ENCODE assay signal across 22 cellular contexts in the genomic region with DNA sequence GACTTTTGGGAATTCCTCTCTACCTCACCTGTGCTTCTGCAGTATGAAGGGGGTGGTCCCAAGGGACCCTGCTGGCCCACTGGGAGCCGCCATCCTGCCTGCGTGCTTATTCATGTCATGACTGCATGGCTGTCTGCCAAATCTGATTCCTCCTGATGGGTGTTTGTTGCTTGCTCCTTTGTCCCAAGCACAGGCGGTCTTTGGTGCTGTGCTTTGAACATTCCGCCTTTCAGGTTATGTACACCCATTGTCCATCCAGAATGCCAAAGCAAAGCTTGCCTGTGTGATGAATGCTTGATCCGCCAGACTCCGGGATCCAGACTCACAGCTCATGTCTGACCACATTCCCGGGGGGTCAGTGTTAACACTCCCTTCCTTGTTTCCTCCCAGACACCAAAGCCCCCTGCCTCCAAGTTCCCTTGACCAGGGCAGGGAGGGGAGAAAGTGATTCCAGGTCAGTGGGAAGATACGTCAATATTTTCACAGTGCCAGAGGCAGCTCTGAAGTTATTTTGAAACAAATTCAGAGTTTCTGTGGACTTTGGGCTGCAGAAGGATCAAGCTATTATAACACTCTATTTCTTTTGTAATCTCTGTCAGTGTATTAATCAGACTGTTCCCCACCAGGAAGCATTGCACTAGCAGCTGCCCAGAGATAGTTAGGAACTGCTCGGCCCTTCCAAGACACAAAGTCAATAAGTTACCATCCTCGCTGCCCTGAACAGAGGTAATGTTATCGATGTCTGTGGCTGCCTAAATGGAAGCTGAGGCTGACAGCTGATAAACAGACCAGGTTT. TPM values are rescaled to one million over a fixed set of nuclear protein-coding genes. Genes with fewer than 3 reads are reported as not detected.
DNase-seq lines count a peak whose midpoint lies in the region; ATAC-seq and TF ChIP-seq lines count a peak whose summit lies in the region.
"Had no signal": no experiment of that assay in that cellular context is flagged by ENCODE, and none has a peak within 500 bp of the region (broad histone marks: within the 10 kb centered on the region; RNA-seq: fewer than 3 reads in every experiment).

No MANE protein-coding gene starts in this region.

- no peak for TF ChIP-seq POLR2A in esophagus muscularis mucosa (IDR thresholded peaks at IDR 0.05; ENCODE audit: low read depth)

- TF ChIP-seq CTCF in esophagus muscularis mucosa (IDR thresholded peaks at IDR 0.05) (no peak), osteocyte (IDR thresholded peaks at IDR 0.05) (no peak)

- intact Hi-C loops in esophagus muscularis mucosa (cut with DNase I): loop anchor here (10.0 kb wide), 1 partner anchor 257 kb away; no protein-coding TSS in a partner anchor

- H3K9me3 Mint-ChIP-seq in osteocyte (ENCODE audit: unreplicated experiment): no peaks in the 10 kb centered on the region
- H3K9me3 Mint-ChIP-seq in activated T-cell treated with anti-CD3 and anti-CD28 coated beads, Interleukin-2, amount 50 U/mL, for 72 hours: no peaks in the 10 kb centered on the region
- H3K9me3 Mint-ChIP-seq: activated naive CD8-positive, alpha-beta T cell treated with anti-CD3 and anti-CD28 coated beads, Interleukin-2, amount 10 ng/mL, durations not matched to agents 7 days and 5 days had no signal

- peak overlapping the region in 2 of 4 donors; percentile 11 to 31 for H3K4me3 ChIP-seq in esophagus muscularis mucosa
- H3K4me3 ChIP-seq: colonic mucosa, heart right ventricle, sigmoid colon had no signal

- peak; percentile 84 for DNase-seq in DMS153 (lab: John Stamatoyannopoulos, UW)
- peak; percentile 86 for DNase-seq in NCI-H345 (lab: John Stamatoyannopoulos, UW)
- DNase-seq in esophagus muscularis mucosa (ENCODE audit: extremely low spot score): peak; percentile 82
- no peak for DNase-seq in osteocyte (ENCODE audit: extremely low spot score, unreplicated experiment)
- DNase-seq in activated T-cell treated with anti-CD3 and anti-CD28 coated beads, Interleukin-2, amount 50 U/mL, for 72 hours: no peak
- no peak for DNase-seq in GDM1 (lab: John Stamatoyannopoulos, UW)
- DNase-seq in NCI-H146 (lab: John Stamatoyannopoulos, UW): no peak
- DNase-seq: activated CD4-positive, alpha-beta T cell treated with anti-CD3 and anti-CD28 coated beads for 1 hour; activated naive CD8-positive, alpha-beta T cell treated with anti-CD3 and anti-CD28 coated beads, Interleukin-2, amount 10 ng/mL, durations not matched to agents 7 days and 5 days; AML-193; colonic mucosa; heart right ventricle; kidney; naive B cell; NCI-H1930; NK-92 treated with Interleukin-12 subunit alpha and Interleukin-12 subunit beta, amount 100 ng/mL, for 24 hours; Right ventricle myocardium superior; sigmoid colon; stimulated activated CD4-positive, alpha-beta T cell treated with anti-CD3 and anti-CD28 coated beads, Interleukin-4, amount 100 ng/mL, for 1 hour; T-helper 17 cell had no signal

- no peak for ATAC-seq in activated T-cell treated with anti-CD3 and anti-CD28 coated beads, Interleukin-2, amount 50 U/mL, for 72 hours (replicated peaks in 1 of 2)
- no peak for ATAC-seq in HG03521 (IDR thresholded peaks at IDR 0.05; ENCODE audit: unreplicated experiment)
- ATAC-seq: esophagus mucosa, T-helper 17 cell had no signal

- WGBS in esophagus muscularis mucosa: 30% methylated on average over 11 of the region's 11 CpGs

- peak overlapping the region; percentile 81 for H3K27ac Mint-ChIP-seq in osteocyte (ENCODE audit: unreplicated experiment)
- H3K27ac Mint-ChIP-seq in activated T-cell treated with anti-CD3 and anti-CD28 coated beads, Interleukin-2, amount 50 U/mL, for 72 hours: no peak overlapping the region
- H3K27ac Mint-ChIP-seq: activated naive CD8-positive, alpha-beta T cell treated with anti-CD3 and anti-CD28 coated beads, Interleukin-2, amount 10 ng/mL, durations not matched to agents 7 days and 5 days; T-helper 17 cell had no signal

- TF ChIP-seq EP300 in esophagus muscularis mucosa (IDR thresholded peaks at IDR 0.05): no peak

- no peaks in the 10 kb centered on the region for H3K9me3 ChIP-seq in esophagus muscularis mucosa
- H3K9me3 ChIP-seq: colonic mucosa, heart right ventricle, sigmoid colon had no signal

- H3K27me3 Mint-ChIP-seq in osteocyte (ENCODE audit: unreplicated experiment): no peaks in the 10 kb centered on the region
- H3K27me3 Mint-ChIP-seq in activated T-cell treated with anti-CD3 and anti-CD28 coated beads, Interleukin-2, amount 50 U/mL, for 72 hours (ENCODE audit: low read depth): peaks cover 26% of the 10 kb centered on the region

- peaks cover 0 to 5% (median 0%) of the 10 kb centered on the region in 4 donors for H3K36me3 ChIP-seq in esophagus muscularis mucosa
- H3K36me3 ChIP-seq: colonic mucosa, heart right ventricle, sigmoid colon had no signal

- H3K27ac ChIP-seq in esophagus muscularis mucosa (replicated peaks in 1 of 4): peak overlapping the region; percentile 71 to 97 (median 74)
- H3K27ac ChIP-seq: colonic mucosa had no signal

- H3K36me3 Mint-ChIP-seq in osteocyte (ENCODE audit: unreplicated experiment): peaks cover 7% of the 10 kb centered on the region
- no peaks in the 10 kb centered on the region for H3K36me3 Mint-ChIP-seq in activated T-cell treated with anti-CD3 and anti-CD28 coated beads, Interleukin-2, amount 50 U/mL, for 72 hours (ENCODE audit: insufficient read depth in 2 of 2)
- H3K36me3 Mint-ChIP-seq: activated naive CD8-positive, alpha-beta T cell treated with anti-CD3 and anti-CD28 coated beads, Interleukin-2, amount 10 ng/mL, durations not matched to agents 7 days and 5 days; naive B cell had no signal

- no peak overlapping the region for H3K4me3 Mint-ChIP-seq in osteocyte (ENCODE audit: unreplicated experiment)
- H3K4me3 Mint-ChIP-seq in activated T-cell treated with anti-CD3 and anti-CD28 coated beads, Interleukin-2, amount 50 U/mL, for 72 hours: no peak overlapping the region
- H3K4me3 Mint-ChIP-seq: activated naive CD8-positive, alpha-beta T cell treated with anti-CD3 and anti-CD28 coated beads, Interleukin-2, amount 10 ng/mL, durations not matched to agents 7 days and 5 days; T-helper 17 cell had no signal

- H3K4me1 ChIP-seq in esophagus muscularis mucosa: peaks cover 17 to 100% (median 100%) of the 10 kb centered on the region in 4 donors
- H3K4me1 ChIP-seq: colonic mucosa had no signal

- H3K27me3 ChIP-seq in esophagus muscularis mucosa: no peaks in the 10 kb centered on the region
- H3K27me3 ChIP-seq: colonic mucosa, heart right ventricle, sigmoid colon had no signal

- peaks cover 49% of the 10 kb centered on the region for H3K4me1 Mint-ChIP-seq in osteocyte (ENCODE audit: unreplicated experiment)
- no peaks in the 10 kb centered on the region for H3K4me1 Mint-ChIP-seq in activated T-cell treated with anti-CD3 and anti-CD28 coated beads, Interleukin-2, amount 50 U/mL, for 72 hours (ENCODE audit: low read depth)
- H3K4me1 Mint-ChIP-seq: activated naive CD8-positive, alpha-beta T cell treated with anti-CD3 and anti-CD28 coated beads, Interleukin-2, amount 10 ng/mL, durations not matched to agents 7 days and 5 days; naive B cell; T-helper 17 cell had no signal

RNA-seq across cellular contexts. Expression of gene DAAM2, which starts 9.5 kb away (rescaled TPM):
- total RNA-seq in esophagus muscularis mucosa (100 to 1,000 TPM; 221 to 446 (median 392) TPM), osteocyte (87.2 and 92.1 TPM in 2 replicates)
- total RNA-seq in activated T-cell treated with anti-CD3 and anti-CD28 coated beads, Interleukin-2, amount 50 U/mL, for 72 hours: not detected
- total RNA-seq: activated naive CD8-positive, alpha-beta T cell treated with anti-CD3 and anti-CD28 coated beads, Interleukin-2, amount 10 ng/mL, durations not matched to agents 7 days and 5 days; T-helper 17 cell had no signal

Comparison
In these comparisons a context has a peak if more than half of its experiments do, and no peak if none do; other contexts are left out.
1. DNase-seq: peak in DMS153 (single experiment), NCI-H345 (single experiment) and esophagus muscularis mucosa (single experiment); none in osteocyte (single experiment), activated T-cell treated with anti-CD3 and anti-CD28 coated beads, Interleukin-2, amount 50 U/mL, for 72 hours (0 of 2), GDM1 (single experiment) and NCI-H146 (single experiment).
2. RNA of gene DAAM2, which starts 9.5 kb away (total RNA-seq): 221 to 446 TPM in esophagus muscularis mucosa and 87.2 to 92.1 TPM in osteocyte; not detected in activated T-cell treated with anti-CD3 and anti-CD28 coated beads, Interleukin-2, amount 50 U/mL, for 72 hours; every median in the first group is over 10 times any median in the second.